In the genomic region with DNA sequence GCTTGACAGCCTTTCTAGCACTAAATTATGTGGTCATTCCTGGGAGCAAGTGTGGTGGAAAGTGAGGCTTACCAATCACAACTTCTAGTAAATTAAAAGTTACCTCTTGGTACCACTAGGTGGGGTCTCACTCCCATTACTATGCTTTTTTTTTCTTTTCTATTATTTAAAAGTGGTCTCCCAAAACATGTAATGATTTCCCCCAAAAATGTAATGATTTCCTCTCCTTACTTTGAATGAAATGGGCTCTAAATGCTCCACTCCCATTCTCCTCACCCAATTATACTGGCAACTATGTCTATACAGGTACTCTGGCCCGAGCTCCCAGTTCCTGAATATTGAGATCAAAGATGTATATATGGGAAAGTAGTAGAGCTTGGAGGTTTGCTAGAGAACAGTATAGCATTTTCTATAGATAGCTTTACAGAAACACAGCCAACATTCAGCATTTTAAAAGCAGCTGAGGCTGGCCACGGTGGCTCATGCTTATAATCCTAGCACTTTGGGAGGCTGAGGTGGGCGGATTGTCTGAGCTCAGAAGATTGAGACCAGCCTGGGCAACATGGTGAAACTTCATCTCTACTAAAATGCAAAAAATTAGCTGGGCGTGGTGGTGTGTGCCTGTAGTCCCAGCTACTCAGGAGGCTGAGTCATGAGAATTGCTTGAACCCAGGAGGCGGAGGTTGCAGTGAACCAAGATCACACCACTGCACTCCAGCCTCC, we compare ENCODE assay signal across 1 cellular context.
TF ChIP-seq lines count a peak whose summit lies in the region.

No MANE protein-coding gene starts in this region.

TF ChIP-seq in GM12878, 131 proteins besides CTCF, POLR2A, EP300 and RAD21 (continued from another document):
- TF ChIP-seq, protein P1, sequence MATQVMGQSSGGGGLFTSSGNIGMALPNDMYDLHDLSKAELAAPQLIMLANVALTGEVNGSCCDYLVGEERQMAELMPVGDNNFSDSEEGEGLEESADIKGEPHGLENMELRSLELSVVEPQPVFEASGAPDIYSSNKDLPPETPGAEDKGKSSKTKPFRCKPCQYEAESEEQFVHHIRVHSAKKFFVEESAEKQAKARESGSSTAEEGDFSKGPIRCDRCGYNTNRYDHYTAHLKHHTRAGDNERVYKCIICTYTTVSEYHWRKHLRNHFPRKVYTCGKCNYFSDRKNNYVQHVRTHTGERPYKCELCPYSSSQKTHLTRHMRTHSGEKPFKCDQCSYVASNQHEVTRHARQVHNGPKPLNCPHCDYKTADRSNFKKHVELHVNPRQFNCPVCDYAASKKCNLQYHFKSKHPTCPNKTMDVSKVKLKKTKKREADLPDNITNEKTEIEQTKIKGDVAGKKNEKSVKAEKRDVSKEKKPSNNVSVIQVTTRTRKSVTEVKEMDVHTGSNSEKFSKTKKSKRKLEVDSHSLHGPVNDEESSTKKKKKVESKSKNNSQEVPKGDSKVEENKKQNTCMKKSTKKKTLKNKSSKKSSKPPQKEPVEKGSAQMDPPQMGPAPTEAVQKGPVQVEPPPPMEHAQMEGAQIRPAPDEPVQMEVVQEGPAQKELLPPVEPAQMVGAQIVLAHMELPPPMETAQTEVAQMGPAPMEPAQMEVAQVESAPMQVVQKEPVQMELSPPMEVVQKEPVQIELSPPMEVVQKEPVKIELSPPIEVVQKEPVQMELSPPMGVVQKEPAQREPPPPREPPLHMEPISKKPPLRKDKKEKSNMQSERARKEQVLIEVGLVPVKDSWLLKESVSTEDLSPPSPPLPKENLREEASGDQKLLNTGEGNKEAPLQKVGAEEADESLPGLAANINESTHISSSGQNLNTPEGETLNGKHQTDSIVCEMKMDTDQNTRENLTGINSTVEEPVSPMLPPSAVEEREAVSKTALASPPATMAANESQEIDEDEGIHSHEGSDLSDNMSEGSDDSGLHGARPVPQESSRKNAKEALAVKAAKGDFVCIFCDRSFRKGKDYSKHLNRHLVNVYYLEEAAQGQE (IDR thresholded peaks at IDR 0.05; ENCODE audit: low read depth, low read length), result no peak
- peak; percentile 23; the same call in 1 of the 2 replicates for TF ChIP-seq SMC3 (IDR thresholded peaks at IDR 0.05; ENCODE audit: borderline replicate concordance, low read length)
